ENCODE assay signal across 8 cellular contexts in genomic region chr1:12658531-12659453, GRCh38. TPM values are rescaled to one million over a fixed set of nuclear protein-coding genes. Genes with fewer than 3 reads are reported as not detected.
DNase-seq lines count a peak whose midpoint lies in the region; ATAC-seq, FAIRE-seq and TF ChIP-seq lines count a peak whose summit lies in the region.

No MANE protein-coding gene starts in this region.

- H4K20me1 ChIP-seq in GM23248 (ENCODE audit: insufficient read depth) (no peaks in the 10 kb centered on the region), keratinocyte (ENCODE audit: control insufficient read depth, extremely low read depth, insufficient read depth, low read length) (no peaks in the 10 kb centered on the region)

- in situ Hi-C loops in GM23248 (cut with MboI): no loop called here

- H3K36me3 ChIP-seq in GM23248 (ENCODE audit: low read depth) (no peaks in the 10 kb centered on the region), bronchial epithelial cell (ENCODE audit: control insufficient read depth, insufficient read depth, low read length) (no peaks in the 10 kb centered on the region), keratinocyte (ENCODE audit: control insufficient read depth in 2 of 2, extremely low read depth in 1 of 2, insufficient read depth in 2 of 2, low read length in 2 of 2) (no peaks in the 10 kb centered on the region)

- FAIRE-seq in bronchial epithelial cell (lab: Jason Lieb, UNC) (peak; percentile 50), keratinocyte (lab: Jason Lieb, UNC) (peak; percentile 98)

- H3K4me1 ChIP-seq in GM23248 (ENCODE audit: insufficient read depth) (no peaks in the 10 kb centered on the region), keratinocyte (ENCODE audit: control insufficient read depth, extremely low read depth, insufficient read depth, low read length) (no peaks in the 10 kb centered on the region)

- H3K27ac ChIP-seq in GM23248: no peak overlapping the region
- no peak overlapping the region for H3K27ac ChIP-seq in keratinocyte (ENCODE audit: control insufficient read depth, insufficient read depth, low read length)

- H3K9ac ChIP-seq in GM23248 (no peak overlapping the region), keratinocyte (ENCODE audit: control insufficient read depth, extremely low read depth, insufficient read depth, low read length) (no peak overlapping the region)

- TF ChIP-seq CTCF in bronchial epithelial cell (IDR thresholded peaks at IDR 0.05; ENCODE audit: insufficient read depth, low read length, severe bottlenecking) (peak; percentile 92), keratinocyte (optimal IDR thresholded peaks at IDR 0.05 in 1 of 3, IDR thresholded peaks at IDR 0.05 in 1 of 3, conservative IDR thresholded peaks at IDR 0.05 in 1 of 3; ENCODE audit: extremely low read depth in 1 of 3, insufficient read depth in 2 of 3, low read length in 3 of 3) (peak; percentile 86 to 95 (median 95))

- H2AFZ ChIP-seq in GM23248 (no peak overlapping the region), keratinocyte (ENCODE audit: control insufficient read depth, low read length) (no peak overlapping the region)

- H3K79me2 ChIP-seq in GM23248 (ENCODE audit: insufficient read depth) (no peaks in the 10 kb centered on the region), keratinocyte (ENCODE audit: control insufficient read depth, insufficient read depth, low read length) (no peaks in the 10 kb centered on the region)

- H3K9me1 ChIP-seq in keratinocyte (ENCODE audit: control insufficient read depth, extremely low read depth, insufficient read depth, low read length): no peaks in the 10 kb centered on the region

- no peaks in the 10 kb centered on the region for H3K9me2 ChIP-seq in GM23248 (ENCODE audit: insufficient read depth)

- 38 to 41% methylated on average over 20 to 23 of the region's 23 CpGs for WGBS in GM23248 (ENCODE audit: low coverage in 1 of 2, low lambda C conversion rate in 2 of 2, missing lambda C conversion rate in 2 of 2), 2 experiments

- no peak for ATAC-seq in GM21723 (IDR thresholded peaks at IDR 0.05; ENCODE audit: unreplicated experiment)

- H3K9me3 ChIP-seq in GM23248 (ENCODE audit: low read depth) (no peaks in the 10 kb centered on the region), keratinocyte (ENCODE audit: control insufficient read depth, low read depth, low read length) (no peaks in the 10 kb centered on the region)

- H3K4me2 ChIP-seq in GM23248 (ENCODE audit: unreplicated experiment): no peak overlapping the region
- H3K4me2 ChIP-seq in keratinocyte (ENCODE audit: control insufficient read depth, extremely low read depth, insufficient read depth, low read depth, low read length): peak overlapping the region; percentile 31

- H3K4me3 ChIP-seq in GM23248 (peak overlapping the region; percentile 37; the same call in 1 of the 2 replicates), bronchial epithelial cell (ENCODE audit: low read depth, low read length) (no peak overlapping the region), keratinocyte (ENCODE audit: control insufficient read depth in 2 of 3, extremely low read depth in 1 of 3, insufficient read depth in 2 of 3, low read depth in 1 of 3, low read length in 3 of 3) (no peak overlapping the region)

- dilution Hi-C loops in keratinocyte (cut with MboI; ENCODE audit: extremely low pct_ligation_motif_present, low sequenced_read_pairs): no loop called here

- DNase-seq in AG20443 (ENCODE audit: low spot score): peak; percentile 95
- DNase-seq in GM23248: peak; percentile 78
- DNase-seq in NCI-H226: peak; percentile 75
- DNase-seq in activated CD4-positive, CD25-positive, alpha-beta regulatory T cell (lab: John Stamatoyannopoulos, UW): peak; percentile 32 to 59 (median 44)
- DNase-seq in bronchial epithelial cell (ENCODE audit: low read depth): peak; percentile 72
- peak; percentile 48 for DNase-seq in keratinocyte (ENCODE audit: low read depth, low spot score)
- DNase-seq in stimulated activated CD4-positive, alpha-beta T cell treated with anti-CD3 and anti-CD28 coated beads, Interleukin-1b, Interleukin-23, amount 100 ng/mL, for 4 hours (ENCODE audit: low read depth in 2 of 2): peak; percentile 54 to 65

- H3F3A ChIP-seq in GM23248 (ENCODE audit: insufficient read depth): no peaks in the 10 kb centered on the region

- H3K27me3 ChIP-seq in GM23248 (replicated peaks; ENCODE audit: insufficient read depth) (no peaks in the 10 kb centered on the region), bronchial epithelial cell (ENCODE audit: control insufficient read depth, insufficient read depth, low read length) (no peaks in the 10 kb centered on the region), keratinocyte (ENCODE audit: control insufficient read depth, extremely low read depth, insufficient read depth, low read length) (no peaks in the 10 kb centered on the region)

RNA-seq across cellular contexts. Expression of gene AADACL4, which starts 14.9 kb away (rescaled TPM):
- total RNA-seq in GM23248 (2014; rRNA removed; shearing (Covaris generic)): not detected in 2 replicates
- polyA plus RNA-seq in GM23248 (2016; fragmentation: Nextera tagmentation; extraction: Ambion mirVana) (not detected in 2 replicates), keratinocyte (not detected in 3 replicates)
- total RNA-seq in bronchial epithelial cell: not detected in 2 replicates
- polyA plus RNA-seq in keratinocyte (2011; ENCODE audit: low read depth): not detected
- not detected in 2 replicates for polyA plus RNA-seq in keratinocyte (2011; cell fraction: cytosol; rRNA removed)
- not detected in 2 replicates for polyA plus RNA-seq in keratinocyte (2011; cell fraction: nucleus; rRNA removed)
- not detected in 2 replicates for polyA plus RNA-seq in keratinocyte (2012; ENCODE audit: low replicate concordance)
- not detected in 3 replicates for polyA minus RNA-seq in keratinocyte
- not detected for polyA minus RNA-seq in keratinocyte (2011; cell fraction: cytosol; rRNA and poly(A)+ RNA removed)
- not detected in 2 replicates for polyA minus RNA-seq in keratinocyte (2011; cell fraction: nucleus; rRNA and poly(A)+ RNA removed)

RNA-seq across cellular contexts. Expression of gene DHRS3, which starts 40.8 kb away (rescaled TPM):
- total RNA-seq in GM23248 (2014; rRNA removed; shearing (Covaris generic)): 53.1 and 55.2 TPM in 2 replicates
- polyA plus RNA-seq in GM23248 (2016; fragmentation: Nextera tagmentation; extraction: Ambion mirVana): 120 and 123 TPM in 2 replicates
- total RNA-seq in bronchial epithelial cell: 29.3 and 63.7 TPM in 2 replicates
- polyA plus RNA-seq in keratinocyte: 10.7 to 15.3 TPM (median 14.1 TPM) in 3 replicates
- polyA plus RNA-seq in keratinocyte (2011; ENCODE audit: low read depth): 18.5 TPM
- 6.6 and 7.5 TPM in 2 replicates for polyA plus RNA-seq in keratinocyte (2011; cell fraction: cytosol; rRNA removed)
- polyA plus RNA-seq in keratinocyte (2011; cell fraction: nucleus; rRNA removed): 18.7 and 18.8 TPM in 2 replicates
- polyA plus RNA-seq in keratinocyte (2012; ENCODE audit: low replicate concordance): 16.1 and 20.2 TPM in 2 replicates
- polyA minus RNA-seq in keratinocyte: 21.3 to 43.0 TPM (median 32.1 TPM) in 3 replicates
- 12.5 TPM for polyA minus RNA-seq in keratinocyte (2011; cell fraction: cytosol; rRNA and poly(A)+ RNA removed)
- 11.9 and 16.2 TPM in 2 replicates for polyA minus RNA-seq in keratinocyte (2011; cell fraction: nucleus; rRNA and poly(A)+ RNA removed)

RNA-seq across cellular contexts. Expression of gene AADACL3, which starts 57.1 kb away (rescaled TPM):
- total RNA-seq in GM23248 (2014; rRNA removed; shearing (Covaris generic)): not detected in 2 replicates
- polyA plus RNA-seq in GM23248 (2016; fragmentation: Nextera tagmentation; extraction: Ambion mirVana): not detected in 2 replicates
- total RNA-seq in bronchial epithelial cell: under 0.01 TPM in 1 of 2 replicates, not detected in the other
- 0.03 TPM in 1 of 3 replicates, not detected in the others for polyA plus RNA-seq in keratinocyte
- not detected for polyA plus RNA-seq in keratinocyte (2011; ENCODE audit: low read depth)
- polyA plus RNA-seq in keratinocyte (2011; cell fraction: cytosol; rRNA removed): not detected in 2 replicates
- polyA plus RNA-seq in keratinocyte (2011; cell fraction: nucleus; rRNA removed): 0.03 TPM in 1 of 2 replicates, not detected in the other
- 0.06 TPM in 1 of 2 replicates, not detected in the other for polyA plus RNA-seq in keratinocyte (2012; ENCODE audit: low replicate concordance)
- polyA minus RNA-seq in keratinocyte: 0.10 TPM in 1 of 3 replicates, not detected in the others
- polyA minus RNA-seq in keratinocyte (2011; cell fraction: cytosol; rRNA and poly(A)+ RNA removed): not detected
- not detected in 2 replicates for polyA minus RNA-seq in keratinocyte (2011; cell fraction: nucleus; rRNA and poly(A)+ RNA removed)

Comparison
In these comparisons a context has a peak if more than half of its experiments do, and no peak if none do; other contexts are left out.
1. DNase-seq: peak in every context shown above with its lines; median percentile 95 in AG20443; 78 in GM23248; 75 in NCI-H226; 72 in bronchial epithelial cell; 60 in stimulated activated CD4-positive, alpha-beta T cell treated with anti-CD3 and anti-CD28 coated beads, Interleukin-1b, Interleukin-23, amount 100 ng/mL, for 4 hours; 48 in keratinocyte; 44 in activated CD4-positive, CD25-positive, alpha-beta regulatory T cell.